ENCODE assay signal across 9 cellular contexts in genomic region chr5:177448244-177448950, GRCh38. TPM values are rescaled to one million over a fixed set of nuclear protein-coding genes. Genes with fewer than 3 reads are reported as not detected.
A peak's percentile ranks its signal among the peaks of the same experiment; 100 is the strongest.
DNase-seq lines count a peak whose midpoint lies in the region; ATAC-seq and TF ChIP-seq lines count a peak whose summit lies in the region.
"Had no signal": no experiment of that assay in that cellular context is flagged by ENCODE, and none has a peak within 500 bp of the region (broad histone marks: within the 10 kb centered on the region; RNA-seq: fewer than 3 reads in every experiment).

No MANE protein-coding gene starts in this region.

- H3K9me3 Mint-ChIP-seq in chondrocyte (ENCODE audit: low read depth) (no peaks in the 10 kb centered on the region), osteocyte (ENCODE audit: unreplicated experiment) (no peaks in the 10 kb centered on the region)

- in situ Hi-C loops in GM23248 (cut with MboI), result no loop called here

- no peak overlapping the region for H3K9ac ChIP-seq in GM23248
- H3K9ac ChIP-seq in PC-3 (ENCODE audit: low read length), result peak overlapping the region; percentile 75

- peak overlapping the region; percentile 73; the same call in 1 of the 2 replicates for H3K4me3 ChIP-seq in GM23248
- peak overlapping the region; percentile 82 for H3K4me3 ChIP-seq in PC-3 (ENCODE audit: low read length)

- H3K36me3 Mint-ChIP-seq in chondrocyte (ENCODE audit: low read depth) (no peaks in the 10 kb centered on the region), osteocyte (ENCODE audit: unreplicated experiment) (no peaks in the 10 kb centered on the region)

- no peaks in the 10 kb centered on the region for H3K9me2 ChIP-seq in GM23248 (ENCODE audit: insufficient read depth)
- no peaks in the 10 kb centered on the region for H3K9me2 ChIP-seq in PC-3 (replicated peaks; ENCODE audit: low read length)

- H3K79me2 ChIP-seq in GM23248 (ENCODE audit: insufficient read depth) (no peaks in the 10 kb centered on the region), PC-3 (ENCODE audit: low read length) (peaks cover 48% of the 10 kb centered on the region)

- H3K4me1 ChIP-seq in GM23248 (ENCODE audit: insufficient read depth), result peaks cover 13% of the 10 kb centered on the region
- peaks cover 23% of the 10 kb centered on the region for H3K4me1 ChIP-seq in PC-3 (ENCODE audit: insufficient read depth, low read length)

- H3K27me3 Mint-ChIP-seq in chondrocyte (ENCODE audit: low read depth), result no peaks in the 10 kb centered on the region
- H3K27me3 Mint-ChIP-seq in osteocyte (ENCODE audit: unreplicated experiment), result no peaks in the 10 kb centered on the region

- 80 to 84% methylated on average over 6 of the region's 6 CpGs for WGBS in GM23248 (ENCODE audit: low coverage in 1 of 2, low lambda C conversion rate in 2 of 2, missing lambda C conversion rate in 2 of 2), 2 experiments

- no peak for DNase-seq in GM23248
- no peak for DNase-seq in PC-3
- DNase-seq in chondrocyte (ENCODE audit: low spot score), result no peak
- DNase-seq in osteocyte (ENCODE audit: extremely low spot score, unreplicated experiment), result no peak
- no peak for DNase-seq in kidney tubule cell (ENCODE audit: low spot score)
- no peak for DNase-seq in Right ventricle myocardium superior

- TF ChIP-seq CTCF in PC-3 (conservative IDR thresholded peaks at IDR 0.05; ENCODE audit: low read depth, low read length), result no peak
- no peak for TF ChIP-seq CTCF in chondrocyte (IDR thresholded peaks at IDR 0.05)
- TF ChIP-seq CTCF in osteocyte (IDR thresholded peaks at IDR 0.05), result no peak

- H3K4me3 Mint-ChIP-seq in chondrocyte (ENCODE audit: unreplicated experiment), result peak overlapping the region; percentile 64
- peak overlapping the region; percentile 19 for H3K4me3 Mint-ChIP-seq in osteocyte (ENCODE audit: unreplicated experiment)

- no peaks in the 10 kb centered on the region for H3K27me3 ChIP-seq in GM23248 (replicated peaks; ENCODE audit: insufficient read depth)
- H3K27me3 ChIP-seq in PC-3 (ENCODE audit: low read length), result no peaks in the 10 kb centered on the region

- no peaks in the 10 kb centered on the region for H4K20me1 ChIP-seq in GM23248 (ENCODE audit: insufficient read depth)
- no peaks in the 10 kb centered on the region for H4K20me1 ChIP-seq in PC-3 (ENCODE audit: low read length)

- H3F3A ChIP-seq in GM23248 (ENCODE audit: insufficient read depth) (peaks cover 21% of the 10 kb centered on the region), PC-3 (ENCODE audit: low read length, unreplicated experiment) (peaks cover 7% of the 10 kb centered on the region)

- peaks cover 21% of the 10 kb centered on the region for H3K4me1 Mint-ChIP-seq in chondrocyte (ENCODE audit: low read depth)
- peaks cover 20% of the 10 kb centered on the region for H3K4me1 Mint-ChIP-seq in osteocyte (ENCODE audit: unreplicated experiment)

- POLR2A ChIA-PET in PC-3 (lab: Charles Lee; ENCODE audit: unreplicated experiment), result interaction anchor here (0.5 to 0.7 kb wide), 3 partner anchors 21 to 136 kb away, joined by 3 to 10 read pairs (median 4); partner anchors contain the start of gene GRK6

- H3K36me3 ChIP-seq in GM23248 (ENCODE audit: low read depth), result no peaks in the 10 kb centered on the region
- H3K36me3 ChIP-seq in PC-3 (ENCODE audit: low read depth, low read length), result no peaks in the 10 kb centered on the region

- CTCF ChIA-PET in PC-3 (lab: Charles Lee), result interaction anchor here (0.7 to 1.6 kb wide), 5 partner anchors 9 to 78 kb away, joined by 3 to 18 read pairs (median 5); no protein-coding TSS in a partner anchor

- H3K27ac Mint-ChIP-seq in chondrocyte (ENCODE audit: unreplicated experiment), result peak overlapping the region; percentile 57
- peak overlapping the region; percentile 76 for H3K27ac Mint-ChIP-seq in osteocyte (ENCODE audit: unreplicated experiment)

- H2AFZ ChIP-seq in GM23248 (no peak overlapping the region), PC-3 (ENCODE audit: low read length) (no peak overlapping the region)

- H3K9me3 ChIP-seq in GM23248 (ENCODE audit: low read depth), result no peaks in the 10 kb centered on the region
- H3K9me3 ChIP-seq in PC-3 (ENCODE audit: low read length), result no peaks in the 10 kb centered on the region

- peak overlapping the region; percentile 55; the same call in 1 of the 2 replicates for H3K27ac ChIP-seq in GM23248
- H3K27ac ChIP-seq in PC-3 (ENCODE audit: low read length), result peak overlapping the region; percentile 85

- intact Hi-C loops in PC-3 (cut with micrococcal nuclease) (no loop called here), Right ventricle myocardium superior (cut with DNase I) (no loop called here)

- peak overlapping the region; percentile 65 for H3K4me2 ChIP-seq in GM23248 (ENCODE audit: unreplicated experiment)
- peak overlapping the region; percentile 97 for H3K4me2 ChIP-seq in PC-3 (ENCODE audit: low read length)

- ATAC-seq in PC-3 (no peak), HG03097 (IDR thresholded peaks at IDR 0.05; ENCODE audit: low FRiP score, unreplicated experiment) (no peak), Right ventricle myocardium superior (ENCODE audit: poor library complexity) (no peak), GM21723 (IDR thresholded peaks at IDR 0.05; ENCODE audit: unreplicated experiment) (no peak)

- BruUV-seq in PC-3 (replicated peaks; lab: Mats Ljungman, UMichigan), result no TSS peak

RNA-seq across cellular contexts. Expression of gene PRR7, which starts 1.8 kb away (rescaled TPM):
- 23.9 and 24.8 TPM in 2 replicates for total RNA-seq in GM23248 (2014; rRNA removed; shearing (Covaris generic))
- 10.5 and 11.1 TPM in 2 replicates for polyA plus RNA-seq in GM23248 (2016; fragmentation: Nextera tagmentation; extraction: Ambion mirVana)
- total RNA-seq in PC-3 (2014; rRNA removed), result 40.6 and 47.2 TPM in 2 replicates
- total RNA-seq in chondrocyte, result 4.8 to 5.5 TPM (median 5.3 TPM) in 3 replicates
- total RNA-seq in osteocyte, result 2.8 and 4.4 TPM in 2 replicates
- 0.59 TPM for total RNA-seq in Right ventricle myocardium superior

RNA-seq across cellular contexts. Expression of gene GRK6, which starts 21.9 kb away (rescaled TPM):
- total RNA-seq in GM23248 (2014; rRNA removed; shearing (Covaris generic)), result 17.3 and 30.4 TPM in 2 replicates
- polyA plus RNA-seq in GM23248 (2016; fragmentation: Nextera tagmentation; extraction: Ambion mirVana), result 7.7 and 13.5 TPM in 2 replicates
- total RNA-seq in PC-3 (2014; rRNA removed), result 69.9 and 88.8 TPM in 2 replicates
- total RNA-seq in chondrocyte, result 19.9 to 26.3 TPM (median 23.8 TPM) in 3 replicates
- total RNA-seq in osteocyte, result 35.6 and 38.2 TPM in 2 replicates
- 16.0 TPM for total RNA-seq in Right ventricle myocardium superior

RNA-seq across cellular contexts. Expression of gene DBN1, which starts 25.0 kb away (rescaled TPM):
- total RNA-seq in GM23248 (2014; rRNA removed; shearing (Covaris generic)), result 224 and 257 TPM in 2 replicates
- polyA plus RNA-seq in GM23248 (2016; fragmentation: Nextera tagmentation; extraction: Ambion mirVana), result 160 and 163 TPM in 2 replicates
- total RNA-seq in PC-3 (2014; rRNA removed) (127 and 207 TPM in 2 replicates), chondrocyte (207 to 277 TPM (median 274 TPM) in 3 replicates), osteocyte (248 and 249 TPM in 2 replicates), Right ventricle myocardium superior (24.2 TPM)

RNA-seq across cellular contexts. Expression of gene F12, which starts 39.0 kb away (rescaled TPM):
- 0.43 and 1.3 TPM in 2 replicates for total RNA-seq in GM23248 (2014; rRNA removed; shearing (Covaris generic))
- 1.2 and 1.8 TPM in 2 replicates for polyA plus RNA-seq in GM23248 (2016; fragmentation: Nextera tagmentation; extraction: Ambion mirVana)
- total RNA-seq in PC-3 (2014; rRNA removed) (31.0 and 36.8 TPM in 2 replicates), chondrocyte (0.99 to 2.1 TPM (median 1.8 TPM) in 3 replicates), osteocyte (1.0 and 1.5 TPM in 2 replicates), Right ventricle myocardium superior (not detected)

RNA-seq across cellular contexts. Expression of gene PFN3, which starts 47.9 kb away (rescaled TPM):
- total RNA-seq in GM23248 (2014; rRNA removed; shearing (Covaris generic)), result not detected in 2 replicates
- polyA plus RNA-seq in GM23248 (2016; fragmentation: Nextera tagmentation; extraction: Ambion mirVana), result not detected in 2 replicates
- total RNA-seq in PC-3 (2014; rRNA removed) (not detected in 2 replicates), chondrocyte (not detected in 3 replicates), osteocyte (not detected in 2 replicates), Right ventricle myocardium superior (not detected)
- total RNA-seq: cerebellum had no signal
